Comparison of ENCODE assay signal across 8 cellular contexts in the genomic region with DNA sequence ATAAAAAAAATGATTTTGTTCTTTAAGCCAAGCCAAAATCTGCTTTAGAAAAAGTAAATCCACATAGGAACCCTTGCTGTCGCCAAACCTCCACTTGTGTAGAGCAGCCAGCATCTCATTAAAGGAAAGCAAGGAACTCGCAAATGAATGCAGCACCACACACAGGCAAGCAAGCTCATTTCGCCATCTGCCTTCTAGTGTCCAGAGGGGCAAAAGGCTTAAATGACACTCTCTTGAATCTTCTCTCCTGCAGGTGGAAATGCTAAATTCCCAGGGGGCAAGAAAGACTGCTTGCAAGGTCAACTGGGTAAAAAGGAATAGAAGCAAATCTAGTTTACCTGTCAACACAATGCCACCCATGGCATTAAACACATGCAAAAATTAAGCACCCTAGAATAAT. TPM values are rescaled to one million over a fixed set of nuclear protein-coding genes. Genes with fewer than 3 reads are reported as not detected.
DNase-seq lines count a peak whose midpoint lies in the region; ATAC-seq and TF ChIP-seq lines count a peak whose summit lies in the region.

No MANE protein-coding gene starts in this region.

- 55 to 61% methylated on average over 3 of the region's 3 CpGs for WGBS in upper lobe of left lung, 2 donors

- TF ChIP-seq CTCF in AG09309 (IDR thresholded peaks at IDR 0.05; ENCODE audit: control insufficient read depth, insufficient read depth, low read depth, low read length, missing control alignments) (peak; percentile 41), WERI-Rb-1 (IDR thresholded peaks at IDR 0.05; ENCODE audit: low read depth, low read length) (peak; percentile 35; the same call in 1 of the 2 replicates), upper lobe of left lung (IDR thresholded peaks at IDR 0.05) (no peak)

- TF ChIP-seq EP300 in upper lobe of left lung (IDR thresholded peaks at IDR 0.05): no peak

- peaks cover 0 to 29% (median 10%) of the 10 kb centered on the region in 4 donors for H3K4me1 ChIP-seq in upper lobe of left lung

- DNase-seq in AG09309 (ENCODE audit: low read depth) (peak; percentile 38), MG63 (peak; percentile 39), WERI-Rb-1 (peak; percentile 45), kidney glomerular epithelial cell (lab: John Stamatoyannopoulos, UW) (peak; percentile 36), upper lobe of left lung (no peak), DMS79 treated with DMSO at 0.1 percent for 48 hours (lab: John Stamatoyannopoulos, UW) (no peak), sciatic nerve (ENCODE audit: low spot score) (no peak)

- H3K27me3 ChIP-seq in MG63 (no peaks in the 10 kb centered on the region; the same call in 1 of the 2 replicates), WERI-Rb-1 (ENCODE audit: insufficient read depth, low read depth, severe bottlenecking) (no peaks in the 10 kb centered on the region), upper lobe of left lung (no peaks in the 10 kb centered on the region)

- no peak for TF ChIP-seq POLR2A in upper lobe of left lung (IDR thresholded peaks at IDR 0.05)

- peak overlapping the region; percentile 98 for H3K4me3 ChIP-seq in AG09309 (ENCODE audit: control insufficient read depth, low read depth, low read length)
- H3K4me3 ChIP-seq in MG63: peak overlapping the region; percentile 98
- H3K4me3 ChIP-seq in WERI-Rb-1 (ENCODE audit: low read depth, low read length): no peak overlapping the region
- H3K4me3 ChIP-seq in upper lobe of left lung: no peak overlapping the region

- intact Hi-C loops in sciatic nerve (cut with DNase I): no loop called here

- no peak overlapping the region for H3K27ac ChIP-seq in WERI-Rb-1
- no peak overlapping the region for H3K27ac ChIP-seq in upper lobe of left lung

- ATAC-seq in GM18498 (IDR thresholded peaks at IDR 0.05; ENCODE audit: unreplicated experiment): peak; percentile 19
- no peak for ATAC-seq in upper lobe of left lung (ENCODE audit: low FRiP score in 2 of 2)
- ATAC-seq in sciatic nerve: no peak

- H3K36me3 ChIP-seq in MG63 (no peaks in the 10 kb centered on the region; the same call in 1 of the 2 replicates), WERI-Rb-1 (no peaks in the 10 kb centered on the region), upper lobe of left lung (no peaks in the 10 kb centered on the region)

- H3K9me3 ChIP-seq in MG63 (no peaks in the 10 kb centered on the region), WERI-Rb-1 (ENCODE audit: severe bottlenecking) (no peaks in the 10 kb centered on the region), upper lobe of left lung (no peaks in the 10 kb centered on the region)

RNA-seq across cellular contexts. Expression of a gene that starts 2.4 kb away (rescaled TPM):
- 23.8 and 26.4 TPM in 2 replicates for total RNA-seq in MG63 (2014; rRNA removed; shearing (Covaris generic); ENCODE audit: low replicate concordance)
- 1 to 10 TPM; 4.6 to 8.0 (median 5.3) TPM for total RNA-seq in upper lobe of left lung
- total RNA-seq in sciatic nerve: 7.8 TPM

Comparison
In these comparisons a context has a peak if more than half of its experiments do, and no peak if none do; other contexts are left out.
1. DNase-seq: peak in AG09309 (single experiment), MG63 (single experiment), WERI-Rb-1 (single experiment) and kidney glomerular epithelial cell (single experiment); none in upper lobe of left lung (0 of 2), DMS79 treated with DMSO at 0.1 percent for 48 hours (single experiment) and sciatic nerve (single experiment).
2. H3K4me3 ChIP-seq: peak in AG09309 (single experiment) and MG63 (single experiment); none in WERI-Rb-1 (single experiment) and upper lobe of left lung (0 of 4).
3. CTCF ChIP-seq: peak in AG09309 (single experiment) and WERI-Rb-1 (single experiment); none in upper lobe of left lung (0 of 6).